17 cellular contexts compared by ENCODE assay signal in genomic region chr11:122714021-122714420, GRCh38. TPM values are rescaled to one million over a fixed set of nuclear protein-coding genes. Genes with fewer than 3 reads are reported as not detected.
DNase-seq lines count a peak whose midpoint lies in the region; ATAC-seq and TF ChIP-seq lines count a peak whose summit lies in the region.
"Had no signal": no experiment of that assay in that cellular context is flagged by ENCODE, and none has a peak within 500 bp of the region (broad histone marks: within the 10 kb centered on the region; RNA-seq: fewer than 3 reads in every experiment).

No MANE protein-coding gene starts in this region.

- peaks cover 91% of the 10 kb centered on the region for H3K79me2 ChIP-seq in DND-41 (ENCODE audit: insufficient read depth, low read length)

- H3K36me3 ChIP-seq in DND-41 (ENCODE audit: insufficient read depth, low read length): peaks cover 28% of the 10 kb centered on the region
- H3K36me3 ChIP-seq in vagina: no peaks in the 10 kb centered on the region
- H3K36me3 ChIP-seq: breast epithelium, gastrocnemius medialis, right atrium auricular region had no signal

- ATAC-seq in DND-41 (ENCODE audit: insufficient read depth, low read depth) (no peak), GM19023 (IDR thresholded peaks at IDR 0.05; ENCODE audit: unreplicated experiment) (peak; percentile 48), HG03045 (IDR thresholded peaks at IDR 0.05; ENCODE audit: unreplicated experiment) (peak; percentile 47), HG03039 (IDR thresholded peaks at IDR 0.05; ENCODE audit: unreplicated experiment) (no peak), GM18498 (IDR thresholded peaks at IDR 0.05; ENCODE audit: unreplicated experiment) (no peak)
- ATAC-seq: gastrocnemius medialis had no signal

- H4K20me1 ChIP-seq in DND-41 (ENCODE audit: insufficient read depth, low read length): no peaks in the 10 kb centered on the region

- no peak overlapping the region for H3K4me3 Mint-ChIP-seq in dendritic cell treated with granulocyte-macrophage colony-stimulating factor and Interleukin-4, amounts not matched to agents 40 ng/mL and 50 ng/mL, for 4 days

- H3K27me3 ChIP-seq in DND-41 (ENCODE audit: insufficient read depth, low read length, poor library complexity) (no peaks in the 10 kb centered on the region), vagina (no peaks in the 10 kb centered on the region)
- H3K27me3 ChIP-seq: breast epithelium, gastrocnemius medialis, right atrium auricular region had no signal

- H3K4me3 ChIP-seq in DND-41 (ENCODE audit: low read depth in 1 of 2, low read length in 2 of 2): no peak overlapping the region
- H3K4me3 ChIP-seq in vagina: no peak overlapping the region
- H3K4me3 ChIP-seq: breast epithelium, gastrocnemius medialis, right atrium auricular region had no signal

- intact Hi-C loops in dendritic cell treated with granulocyte-macrophage colony-stimulating factor and Interleukin-4, amounts not matched to agents 40 ng/mL and 50 ng/mL, for 4 days (cut with micrococcal nuclease): no loop called here
- intact Hi-C loops in vagina (cut with DNase I): no loop called here

- H3K4me1 Mint-ChIP-seq in dendritic cell treated with granulocyte-macrophage colony-stimulating factor and Interleukin-4, amounts not matched to agents 40 ng/mL and 50 ng/mL, for 4 days (ENCODE audit: low read depth): peaks cover 72% of the 10 kb centered on the region

- DNase-seq in DND-41 (no peak), vagina (ENCODE audit: extremely low spot score in 2 of 2) (no peak), RKO (ENCODE audit: low spot score) (no peak)
- DNase-seq: activated CD4-positive, alpha-beta T cell treated with anti-CD3 and anti-CD28 coated beads, Interleukin-2, amount 50 U/mL, for 4 hours; activated gamma-delta T cell treated with Interleukin-2 at 50 U/mL for 16 hours; DMS79 treated with DMSO at 0.1 percent for 48 hours; gastrocnemius medialis; NCI-H1417; NCI-H524; T-helper 2 cell had no signal

- TF ChIP-seq POLR2A in vagina (IDR thresholded peaks at IDR 0.05): no peak

- TF ChIP-seq CTCF in DND-41 (IDR thresholded peaks at IDR 0.05; ENCODE audit: borderline replicate concordance, extremely low read depth, low read length, poor library complexity, severe bottlenecking) (no peak), vagina (IDR thresholded peaks at IDR 0.05) (no peak)

- H2AFZ ChIP-seq in DND-41 (ENCODE audit: low read depth, low read length): no peak overlapping the region

- H3K27ac ChIP-seq in DND-41 (ENCODE audit: low read length): peak overlapping the region; percentile 82
- H3K27ac ChIP-seq in vagina: no peak overlapping the region
- H3K27ac ChIP-seq: breast epithelium, gastrocnemius medialis, right atrium auricular region had no signal

- H3K27ac Mint-ChIP-seq in dendritic cell treated with granulocyte-macrophage colony-stimulating factor and Interleukin-4, amounts not matched to agents 40 ng/mL and 50 ng/mL, for 4 days: peak overlapping the region; percentile 46

- no peaks in the 10 kb centered on the region for H3K36me3 Mint-ChIP-seq in dendritic cell treated with granulocyte-macrophage colony-stimulating factor and Interleukin-4, amounts not matched to agents 40 ng/mL and 50 ng/mL, for 4 days (ENCODE audit: low read depth)

- peaks cover 79% of the 10 kb centered on the region for H3K4me1 ChIP-seq in DND-41 (ENCODE audit: insufficient read depth, low read length)
- H3K4me1 ChIP-seq in vagina: no peaks in the 10 kb centered on the region
- H3K4me1 ChIP-seq: breast epithelium, gastrocnemius medialis, right atrium auricular region had no signal

- no peaks in the 10 kb centered on the region for H3K27me3 Mint-ChIP-seq in dendritic cell treated with granulocyte-macrophage colony-stimulating factor and Interleukin-4, amounts not matched to agents 40 ng/mL and 50 ng/mL, for 4 days

- H3K9me3 Mint-ChIP-seq in dendritic cell treated with granulocyte-macrophage colony-stimulating factor and Interleukin-4, amounts not matched to agents 40 ng/mL and 50 ng/mL, for 4 days: no peaks in the 10 kb centered on the region

- no peak overlapping the region for H3K4me2 ChIP-seq in DND-41 (ENCODE audit: insufficient read depth, low read length)

- H3K9me3 ChIP-seq in DND-41 (ENCODE audit: insufficient read depth, low read length, severe bottlenecking) (no peaks in the 10 kb centered on the region), vagina (no peaks in the 10 kb centered on the region)
- H3K9me3 ChIP-seq: breast epithelium, gastrocnemius medialis, right atrium auricular region had no signal

- H3K9ac ChIP-seq in DND-41 (ENCODE audit: low read depth, low read length): 0 out of 2 replicates have a peak overlapping the region, but pooled peaks have one; percentile 22

RNA-seq across cellular contexts. Expression of gene UBASH3B, which starts 58.5 kb away (rescaled TPM):
- 2.2 TPM for total RNA-seq in vagina

Comparison
In these comparisons a context has a peak if more than half of its experiments do, and no peak if none do; other contexts are left out.
1. ATAC-seq: peak in GM19023 (single experiment) and HG03045 (single experiment); none in DND-41 (single experiment), HG03039 (single experiment) and GM18498 (single experiment).